In genomic region chr5:72702105-72702504, GRCh38 we compare ENCODE assay signal across 4 cellular contexts.
DNase-seq lines count a peak whose midpoint lies in the region; ATAC-seq, FAIRE-seq and TF ChIP-seq lines count a peak whose summit lies in the region.
"Not testable (repeated sequence)": the region's sequence is repeated elsewhere in the genome, so short reads cannot be mapped to it uniquely, and the experiment has no call there.

No MANE protein-coding gene starts in this region.

- not testable (repeated sequence) for H3K36me3 ChIP-seq in HEK293 (ENCODE audit: control insufficient read depth in 2 of 2, insufficient read depth in 1 of 2, low read length in 2 of 2); K562 (ENCODE audit: control insufficient read depth, insufficient read depth, low read length); HepG2 (replicated peaks in 1 of 2; ENCODE audit: control insufficient read depth in 1 of 2, insufficient read depth in 2 of 2, low read length in 2 of 2)

- H3K9me1 ChIP-seq in K562 (ENCODE audit: control insufficient read depth, insufficient read depth, low read length), result not testable (repeated sequence)

- TF ChIP-seq EP300 in K562 (IDR thresholded peaks at IDR 0.05; ENCODE audit: low read length); HepG2 (IDR thresholded peaks at IDR 0.05; ENCODE audit: low read depth in 2 of 2, low read length in 2 of 2); HepG2 (CRISPR knock-in tag; IDR thresholded peaks at IDR 0.05; ENCODE audit: borderline replicate concordance): not testable (repeated sequence)

- not testable (repeated sequence) for H3K9me3 ChIP-seq in HEK293 (ENCODE audit: control insufficient read depth, insufficient read depth, low read depth, low read length); K562 (replicated peaks; ENCODE audit: control insufficient read depth, insufficient read depth, low read depth, low read length); HepG2 (ENCODE audit: low read length)

- H3K9me3 Mint-ChIP-seq in endothelial cell (ENCODE audit: unreplicated experiment), result not testable (repeated sequence)

- not testable (repeated sequence) for H3K4me3 Mint-ChIP-seq in endothelial cell (ENCODE audit: unreplicated experiment)

- H2AFZ ChIP-seq in K562 (ENCODE audit: low read depth, low read length); HepG2 (ENCODE audit: low read length): not testable (repeated sequence)

- not testable (repeated sequence) for H3K79me2 ChIP-seq in K562 (ENCODE audit: control insufficient read depth, insufficient read depth, low read length); HepG2 (ENCODE audit: insufficient read depth, low read length)

- not testable (repeated sequence) for ATAC-seq in K562, HepG2

- not testable (repeated sequence) for H3K27me3 ChIP-seq in K562 (ENCODE audit: control insufficient read depth in 2 of 2, insufficient read depth in 2 of 2, low read length in 2 of 2); HepG2 (ENCODE audit: control insufficient read depth in 1 of 2, insufficient read depth in 2 of 2, low read length in 2 of 2)

- CTCF ChIA-PET in HEK293 (lab: Yijun Ruan, JAX); K562 (lab: Yijun Ruan, JAX; ENCODE audit: low intra/inter-chr PET ratio); HepG2 (lab: Yijun Ruan, JAX; ENCODE audit: low intra/inter-chr PET ratio, low total read pairs): not testable (repeated sequence)

- H3K4me1 ChIP-seq in HEK293 (ENCODE audit: control insufficient read depth, insufficient read depth, low read length); K562 (replicated peaks in 1 of 2; ENCODE audit: control insufficient read depth in 2 of 2, insufficient read depth in 2 of 2, low read length in 2 of 2): not testable (repeated sequence)
- H3K4me1 ChIP-seq in HepG2 (ENCODE audit: insufficient read depth, low read length), result peaks cover 10% of the 10 kb centered on the region

- H3K36me3 Mint-ChIP-seq in endothelial cell (ENCODE audit: low read depth, unreplicated experiment), result not testable (repeated sequence)

- H3K27ac Mint-ChIP-seq in endothelial cell (ENCODE audit: unreplicated experiment), result peak overlapping the region; percentile 80

- BruUV-seq in K562 (replicated peaks; lab: Mats Ljungman, UMichigan); HepG2 (replicated peaks; lab: Mats Ljungman, UMichigan): not testable (repeated sequence)

- not testable (repeated sequence) for TF ChIP-seq POLR2A in K562 (conservative IDR thresholded peaks at IDR 0.05); HepG2 (IDR thresholded peaks at IDR 0.05; ENCODE audit: insufficient read depth in 1 of 2, low read depth in 2 of 2, low read length in 2 of 2)

- H4K20me1 ChIP-seq in K562 (replicated peaks; ENCODE audit: control insufficient read depth, insufficient read depth, low read length); HepG2 (ENCODE audit: insufficient read depth, low read length): not testable (repeated sequence)

- not testable (repeated sequence) for H3K4me2 ChIP-seq in K562 (ENCODE audit: insufficient read depth, low read length); HepG2 (ENCODE audit: low read depth, low read length)

- TF ChIP-seq RAD21 in K562 (CRISPR knock-in tag; conservative IDR thresholded peaks at IDR 0.05 in 1 of 2, IDR thresholded peaks at IDR 0.05 in 1 of 2); HepG2 (CRISPR knock-in tag; IDR thresholded peaks at IDR 0.05): not testable (repeated sequence)

- in situ Hi-C loops in K562 (cut with MboI); HepG2 (cut with HindIII; ENCODE audit: extremely low pct_ligation_motif_present, low pct_unique_long_range_greater_than_20kb): not testable (repeated sequence)

- not testable (repeated sequence) for H3K27me3 Mint-ChIP-seq in endothelial cell (ENCODE audit: unreplicated experiment)

- not testable (repeated sequence) for H3K4me1 Mint-ChIP-seq in endothelial cell (ENCODE audit: unreplicated experiment)

- intact Hi-C loops in K562 (cut with micrococcal nuclease); HepG2 (cut with micrococcal nuclease; ENCODE audit: unreplicated experiment): not testable (repeated sequence)

- DNase-seq in K562 (ENCODE audit: extremely low read depth in 1 of 4, low spot score in 3 of 4); endothelial cell (ENCODE audit: low spot score); HepG2 (ENCODE audit: low spot score): not testable (repeated sequence)

- H3K27ac ChIP-seq in HEK293 (ENCODE audit: extremely low read depth, low read depth, low read length); K562 (ENCODE audit: extremely low read depth, low read depth, low read length); HepG2 (ENCODE audit: extremely low read length, insufficient read depth, low read length): not testable (repeated sequence)

- not testable (repeated sequence) for TF ChIP-seq CTCF in HEK293 (tag by site-specific recombination; IDR thresholded peaks at IDR 0.05); K562 (IDR thresholded peaks at IDR 0.05 in 2 of 3, conservative IDR thresholded peaks at IDR 0.05 in 1 of 3; ENCODE audit: insufficient read depth in 2 of 3, low read depth in 1 of 3, low read length in 3 of 3); endothelial cell (IDR thresholded peaks at IDR 0.05; ENCODE audit: unreplicated experiment); HepG2 (CRISPR knock-in tag; IDR thresholded peaks at IDR 0.05)

- not testable (repeated sequence) for FAIRE-seq in K562 (lab: Jason Lieb, UNC); HepG2 (lab: Jason Lieb, UNC)

- H3K4me3 ChIP-seq in HEK293 (ENCODE audit: low read depth, low read length); K562; HepG2 (replicated peaks in 1 of 3; ENCODE audit: insufficient read depth in 1 of 3, low read depth in 2 of 3, low read length in 3 of 3): not testable (repeated sequence)

- POLR2A ChIA-PET in HEK293 (lab: Yijun Ruan, JAX); K562 (lab: Yijun Ruan, JAX); HepG2 (lab: Yijun Ruan, JAX): not testable (repeated sequence)

- not testable (repeated sequence) for H3K9ac ChIP-seq in K562 (ENCODE audit: insufficient read depth in 1 of 2, low read depth in 2 of 2, low read length in 2 of 2); HepG2 (ENCODE audit: insufficient read depth, low read depth, low read length)

TF ChIP-seq in HEK293, 187 proteins besides CTCF, POLR2A, EP300 and RAD21:
- 0 out of 2 replicates have a peak, but pooled peaks have one; percentile 5 for TF ChIP-seq ATF2 (tag by site-specific recombination; IDR thresholded peaks at IDR 0.05; ENCODE audit: low read depth)

TF ChIP-seq in K562, 482 proteins besides CTCF, POLR2A, EP300 and RAD21:
- TF ChIP-seq SOX6 (IDR thresholded peaks at IDR 0.05) (peak; percentile 35; the same call in 1 of the 2 replicates), ATF7 (IDR thresholded peaks at IDR 0.05) (peak; percentile 81), FOXA3 (CRISPR knock-in tag; conservative IDR thresholded peaks at IDR 0.05 in 1 of 2, IDR thresholded peaks at IDR 0.05 in 1 of 2) (0 out of 4 replicates have a peak, but pooled peaks of 1 of the 2 experiments have one; percentile 37)

TF ChIP-seq in HepG2, 621 proteins besides CTCF, POLR2A, EP300 and RAD21:
- peak; percentile 61 for TF ChIP-seq ATF7 (IDR thresholded peaks at IDR 0.05)
- TF ChIP-seq ATF7 (CRISPR knock-in tag; IDR thresholded peaks at IDR 0.05), result not testable (repeated sequence)
